Comparison of ENCODE assay signal across 10 cellular contexts in the genomic region with DNA sequence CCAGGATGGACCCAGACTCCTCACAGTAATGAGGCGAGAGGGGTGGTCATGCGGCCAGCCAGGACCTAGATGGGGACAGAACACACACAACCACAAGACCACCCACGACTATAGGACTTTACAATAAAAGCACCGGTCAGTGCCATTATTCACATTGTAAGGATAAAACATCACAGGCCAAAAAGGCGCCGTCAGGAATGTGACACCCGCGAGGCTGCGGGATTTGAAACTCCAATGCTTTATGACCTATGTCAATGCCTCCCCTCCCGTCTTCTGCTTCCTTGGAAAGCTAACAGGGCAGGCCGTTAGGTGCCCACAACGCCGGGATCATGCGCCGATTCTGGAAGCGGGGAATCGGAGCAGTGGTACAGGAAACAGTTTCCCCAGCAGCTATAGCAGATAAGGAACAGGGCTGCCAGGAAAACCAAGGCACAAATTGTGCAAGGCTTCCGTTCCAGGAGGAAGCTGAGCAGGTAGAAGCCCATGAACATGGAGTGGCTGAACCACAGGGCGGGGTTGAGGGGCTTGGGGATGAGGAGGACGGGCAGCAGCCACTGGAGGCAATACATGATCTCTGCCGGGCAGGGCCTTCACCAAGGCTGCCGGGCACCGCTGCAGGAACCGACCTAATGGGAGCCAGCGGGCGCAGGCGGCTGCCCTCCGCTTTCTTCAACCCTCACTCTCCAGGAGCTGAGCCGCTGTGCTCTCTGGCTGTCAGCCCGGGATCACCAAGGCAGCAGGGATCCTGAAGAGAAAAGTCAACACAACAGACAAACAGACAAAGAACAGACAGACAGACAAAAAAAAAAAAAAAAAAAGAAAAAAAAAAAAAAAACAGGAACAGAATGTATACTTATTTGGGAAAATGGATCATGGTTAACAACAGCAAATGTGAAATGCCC. TPM values are rescaled to one million over a fixed set of nuclear protein-coding genes. Genes with fewer than 3 reads are reported as not detected.
A peak's percentile ranks its signal among the peaks of the same experiment; 100 is the strongest.
DNase-seq lines count a peak whose midpoint lies in the region; FAIRE-seq and TF ChIP-seq lines count a peak whose summit lies in the region.
"Had no signal": no experiment of that assay in that cellular context is flagged by ENCODE, and none has a peak within 500 bp of the region (broad histone marks: within the 10 kb centered on the region; RNA-seq: fewer than 3 reads in every experiment).

No MANE protein-coding gene starts in this region.

- peaks cover 17% of the 10 kb centered on the region for H3K36me3 Mint-ChIP-seq in glutamatergic neuron (ENCODE audit: unreplicated experiment)

- H3K4me1 Mint-ChIP-seq in glutamatergic neuron (ENCODE audit: low read depth, unreplicated experiment), result peaks cover 58% of the 10 kb centered on the region

- H3K4me1 ChIP-seq in tibial nerve, result peaks cover 0 to 58% (median 6%) of the 10 kb centered on the region in 4 donors

- H3K27ac ChIP-seq in tibial nerve, result peak overlapping the region in 1 of 4 donors; percentile 46
- H3K27ac ChIP-seq: PC-9 had no signal

- H3K9me3 Mint-ChIP-seq in glutamatergic neuron (ENCODE audit: unreplicated experiment), result peaks cover 19% of the 10 kb centered on the region
- H3K9me3 Mint-ChIP-seq: activated CD4-positive, alpha-beta T cell treated with anti-CD3 and anti-CD28 coated beads, Interleukin-2, amount 10 ng/mL, durations not matched to agents 24 days and 14 days had no signal

- no peak overlapping the region for H3K4me3 ChIP-seq in tibial nerve
- H3K4me3 ChIP-seq: PC-9 had no signal

- no peak for FAIRE-seq in GM12892 (lab: Jason Lieb, UNC)

- TF ChIP-seq POLR2A in tibial nerve (IDR thresholded peaks at IDR 0.05) (no peak), GM12892 (IDR thresholded peaks at IDR 0.05; ENCODE audit: low read depth, low read length) (no peak)

- no peaks in the 10 kb centered on the region for H3K27me3 ChIP-seq in tibial nerve

- TF ChIP-seq CTCF in glutamatergic neuron (IDR thresholded peaks at IDR 0.05; ENCODE audit: partially characterized antibody, unreplicated experiment), result no peak
- TF ChIP-seq CTCF in tibial nerve (IDR thresholded peaks at IDR 0.05), result no peak

- TF ChIP-seq EP300 in tibial nerve (IDR thresholded peaks at IDR 0.05), result peak in 1 of 2 donors; percentile 64

- H3K9me3 ChIP-seq in tibial nerve, result no peaks in the 10 kb centered on the region

- peaks cover 23% of the 10 kb centered on the region for H3K27me3 Mint-ChIP-seq in glutamatergic neuron (ENCODE audit: unreplicated experiment)

- peak overlapping the region; percentile 44 for H3K4me3 Mint-ChIP-seq in glutamatergic neuron (ENCODE audit: unreplicated experiment)
- H3K4me3 Mint-ChIP-seq: activated CD4-positive, alpha-beta T cell treated with anti-CD3 and anti-CD28 coated beads, Interleukin-2, amount 10 ng/mL, durations not matched to agents 24 days and 14 days had no signal

- H3K27ac Mint-ChIP-seq in glutamatergic neuron (ENCODE audit: unreplicated experiment), result peak overlapping the region; percentile 89
- H3K27ac Mint-ChIP-seq: activated CD4-positive, alpha-beta T cell treated with anti-CD3 and anti-CD28 coated beads, Interleukin-2, amount 10 ng/mL, durations not matched to agents 24 days and 14 days had no signal

- DNase-seq in DMS153 treated with DMSO at 0.1 percent for 48 hours (lab: John Stamatoyannopoulos, UW; ENCODE audit: unreplicated experiment) (peak; percentile 58), NCI-H345 (lab: John Stamatoyannopoulos, UW) (peak; percentile 80), glutamatergic neuron (no peak), pons (ENCODE audit: low spot score) (peak; percentile 26), SKM-1 (lab: John Stamatoyannopoulos, UW; ENCODE audit: unreplicated experiment) (no peak), tibial nerve (ENCODE audit: low spot score in 2 of 2) (no peak), GM12892 (ENCODE audit: insufficient read length) (no peak), H4 (ENCODE audit: low spot score) (no peak)
- DNase-seq: activated CD4-positive, alpha-beta T cell treated with anti-CD3 and anti-CD28 coated beads, Interleukin-2, amount 10 ng/mL, durations not matched to agents 24 days and 14 days; PC-9 had no signal

- WGBS in tibial nerve, 2 donors, result 63 to 64% methylated on average over 29 to 30 of the region's 30 CpGs

- peaks cover 0 to 59% (median 0%) of the 10 kb centered on the region in 3 donors for H3K36me3 ChIP-seq in tibial nerve

RNA-seq across cellular contexts. Expression of a gene that starts 2.2 kb away (rescaled TPM):
- total RNA-seq in glutamatergic neuron (ENCODE audit: unreplicated experiment), result 1,047 TPM
- 10 to 100 TPM in 1 of 4 donors, 1 to 10 TPM in 3; 2.7 to 12.3 (median 8.4) TPM for total RNA-seq in tibial nerve
- 0.85 TPM for polyA plus RNA-seq in GM12892 (2012; ENCODE audit: missing spikeins)
- total RNA-seq in H4 (2014; rRNA removed; shearing (Covaris generic)), result not detected in 2 replicates
- total RNA-seq: PC-9 had no signal

RNA-seq across cellular contexts. Expression of a gene that starts 8.8 kb away (rescaled TPM):
- total RNA-seq in glutamatergic neuron (ENCODE audit: unreplicated experiment) (97.2 TPM), tibial nerve (10 to 100 TPM; 39.8 to 51.3 (median 48.8) TPM)
- polyA plus RNA-seq in GM12892 (2012; ENCODE audit: missing spikeins), result 20.0 TPM
- 37.1 and 50.3 TPM in 2 replicates for total RNA-seq in H4 (2014; rRNA removed; shearing (Covaris generic))

Comparison
In these comparisons a context has a peak if more than half of its experiments do, and no peak if none do; other contexts are left out.
1. DNase-seq: peak in DMS153 treated with DMSO at 0.1 percent for 48 hours (single experiment), NCI-H345 (single experiment) and pons (single experiment); none in glutamatergic neuron (single experiment), SKM-1 (single experiment), tibial nerve (0 of 2), GM12892 (single experiment) and H4 (single experiment).
2. RNA of a gene that starts 2.2 kb away (total RNA-seq): 1,047 TPM in glutamatergic neuron (single experiment); 2.7 to 12.3 TPM in tibial nerve and not detected in H4; every median in the first group is over 10 times any median in the second.